3 cellular contexts compared by ENCODE assay signal in the genomic region with DNA sequence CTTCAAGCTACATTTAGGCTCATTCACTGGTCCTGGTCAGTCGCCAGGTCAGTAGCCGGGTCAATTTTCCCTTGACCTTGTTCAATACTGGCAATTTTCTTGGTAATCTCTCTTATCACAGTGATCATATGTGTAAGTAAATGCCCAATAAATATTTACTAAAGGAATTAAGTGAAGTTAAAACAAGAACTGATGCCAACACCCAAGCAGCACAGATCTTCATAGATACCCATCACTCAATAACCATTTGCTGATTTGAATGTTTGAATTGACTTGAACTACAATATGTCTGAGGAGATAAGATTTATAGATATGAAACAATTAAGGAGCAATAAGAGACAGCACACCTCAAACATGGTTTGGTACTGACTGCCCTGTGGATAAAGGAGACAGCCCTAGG.
"Had no signal": no experiment of that assay in that cellular context is flagged by ENCODE, and none has a peak within 500 bp of the region (broad histone marks: within the 10 kb centered on the region; RNA-seq: fewer than 3 reads in every experiment).

No MANE protein-coding gene starts in this region.

- H3K4me3 ChIP-seq: GM12878 had no signal

- ATAC-seq: GM12878 had no signal

- DNase-seq: GDM1, GF-D8 had no signal
